In genomic region chr10:69064762-69065328, GRCh38 we compare ENCODE assay signal across 18 cellular contexts. TPM values are rescaled to one million over a fixed set of nuclear protein-coding genes. Genes with fewer than 3 reads are reported as not detected.
DNase-seq lines count a peak whose midpoint lies in the region; FAIRE-seq and TF ChIP-seq lines count a peak whose summit lies in the region.
"Had no signal": no experiment of that assay in that cellular context is flagged by ENCODE, and none has a peak within 500 bp of the region (broad histone marks: within the 10 kb centered on the region; RNA-seq: fewer than 3 reads in every experiment).

No MANE protein-coding gene starts in this region.

- TF ChIP-seq EP300 in H1 (IDR thresholded peaks at IDR 0.05; ENCODE audit: borderline replicate concordance in 1 of 2, low read depth in 2 of 2, low read length in 2 of 2) = no peak

- H3K9ac ChIP-seq in H1 (replicated peaks in 1 of 4; ENCODE audit: extremely low read depth in 1 of 4, low read depth in 3 of 4, low read length in 3 of 4) (no peak overlapping the region), skeletal muscle satellite cell (ENCODE audit: low read depth, low read length) (no peak overlapping the region), MM.1S (ENCODE audit: low read length) (no peak overlapping the region)

- H3K23me2 ChIP-seq in H1 (ENCODE audit: low read depth, low read length) = no peaks in the 10 kb centered on the region

- H3K56ac ChIP-seq in H1 (replicated peaks; ENCODE audit: insufficient read length, low read depth, low read length) = no peak overlapping the region

- BruUV-seq in OCI-LY7 (replicated peaks; lab: Mats Ljungman, UMichigan) = no TSS peak

- 79% methylated on average over 6 of the region's 6 CpGs; no CpG with 5 or more reads in 1 of the 2 experiments for WGBS in H1 (ENCODE audit: extremely low coverage in 1 of 2, insufficient coverage in 1 of 2, insufficient read length in 1 of 2, insufficient replicate concordance in 2 of 2, low coverage in 1 of 2, low lambda C conversion rate in 2 of 2, missing lambda C conversion rate in 1 of 2), 2 experiments

- no peak overlapping the region for H2AK5ac ChIP-seq in H1 (ENCODE audit: low read depth, low read length)

- H3K36me3 ChIP-seq in H1 (ENCODE audit: control insufficient read depth in 2 of 4, insufficient read depth in 4 of 4, low read length in 3 of 4) (no peaks in the 10 kb centered on the region), skeletal muscle satellite cell (ENCODE audit: insufficient read depth, low read length) (no peaks in the 10 kb centered on the region), OCI-LY7 (ENCODE audit: insufficient read depth, low read length) (no peaks in the 10 kb centered on the region), MM.1S (replicated peaks; ENCODE audit: insufficient read depth, low read length) (no peaks in the 10 kb centered on the region)

- intact Hi-C loops in OCI-LY7 (cut with micrococcal nuclease; ENCODE audit: unreplicated experiment) = no loop called here

- H3K79me1 ChIP-seq in H1 (ENCODE audit: low read depth, low read length) = no peaks in the 10 kb centered on the region

- H3K79me2 ChIP-seq in H1 (ENCODE audit: control insufficient read depth in 1 of 2, insufficient read depth in 2 of 2, low read length in 2 of 2) (no peaks in the 10 kb centered on the region), OCI-LY7 (ENCODE audit: insufficient read depth, low read depth, low read length) (no peaks in the 10 kb centered on the region), MM.1S (ENCODE audit: low read length) (no peaks in the 10 kb centered on the region)

- H3K4me1 Mint-ChIP-seq in type B pancreatic cell (ENCODE audit: unreplicated experiment) = peaks cover 5% of the 10 kb centered on the region

- H2AFZ ChIP-seq in H1 (ENCODE audit: low read length) (no peak overlapping the region), OCI-LY7 (ENCODE audit: low read length) (no peak overlapping the region), MM.1S (ENCODE audit: low read length) (no peak overlapping the region)

- no peak overlapping the region for H3K4me3 Mint-ChIP-seq in type B pancreatic cell
- H3K4me3 Mint-ChIP-seq: naive B cell had no signal

- H3K18ac ChIP-seq in H1 (ENCODE audit: extremely low read depth, low read length) = no peak overlapping the region

- no peaks in the 10 kb centered on the region for H3K9me2 ChIP-seq in OCI-LY7 (ENCODE audit: insufficient read depth, low read length)
- no peaks in the 10 kb centered on the region for H3K9me2 ChIP-seq in MM.1S (replicated peaks; ENCODE audit: insufficient read depth, low read length)

- peak overlapping the region; percentile 41 for H3K4ac ChIP-seq in H1 (replicated peaks; ENCODE audit: insufficient read length, low read depth, low read length)

- H3F3A ChIP-seq in MM.1S (ENCODE audit: insufficient read depth, low read length) = no peaks in the 10 kb centered on the region

- H4K20me1 ChIP-seq in H1 (replicated peaks in 1 of 2; ENCODE audit: control insufficient read depth in 1 of 2, insufficient read depth in 2 of 2, low read length in 2 of 2) (no peaks in the 10 kb centered on the region), OCI-LY7 (ENCODE audit: insufficient read depth, low read length) (no peaks in the 10 kb centered on the region), MM.1S (ENCODE audit: insufficient read depth, low read length) (no peaks in the 10 kb centered on the region)

- H2BK15ac ChIP-seq in H1 (ENCODE audit: low read length) = no peak overlapping the region

- TF ChIP-seq CTCF in GM12865 (IDR thresholded peaks at IDR 0.05; ENCODE audit: insufficient read depth, low read depth, low read length, missing control alignments) = peak; percentile 11
- no peak for TF ChIP-seq CTCF in NB4 (IDR thresholded peaks at IDR 0.05; ENCODE audit: low read depth, low read length)
- peak; percentile 8 to 29 (median 28); a peak in 3 of 4 replicates for TF ChIP-seq CTCF in H1 (IDR thresholded peaks at IDR 0.05; ENCODE audit: control extremely low read depth in 1 of 3, insufficient read depth in 1 of 3, low read depth in 1 of 3, low read length in 3 of 3)
- TF ChIP-seq CTCF in type B pancreatic cell (conservative IDR thresholded peaks at IDR 0.05) = no peak
- no peak for TF ChIP-seq CTCF in OCI-LY7 (conservative IDR thresholded peaks at IDR 0.05; ENCODE audit: low read length)
- no peak for TF ChIP-seq CTCF in MM.1S (IDR thresholded peaks at IDR 0.05; ENCODE audit: low read length)

- H3K4me1 ChIP-seq in H1 (replicated peaks in 1 of 4; ENCODE audit: control insufficient read depth in 3 of 4, insufficient read depth in 4 of 4, low read length in 3 of 4) = peaks cover 0 to 5% (median 2%) of the 10 kb centered on the region in 4 experiments; a peak in 5 of 7 replicates
- H3K4me1 ChIP-seq in skeletal muscle satellite cell (ENCODE audit: control insufficient read depth, insufficient read depth, low read length) = peaks cover 52% of the 10 kb centered on the region
- H3K4me1 ChIP-seq in OCI-LY7 (ENCODE audit: insufficient read depth, low read length, poor library complexity, severe bottlenecking) = no peaks in the 10 kb centered on the region
- peaks cover 11% of the 10 kb centered on the region; the same call in 1 of the 2 replicates for H3K4me1 ChIP-seq in MM.1S (ENCODE audit: low read length)

- H3K36me3 Mint-ChIP-seq in type B pancreatic cell = no peaks in the 10 kb centered on the region
- H3K36me3 Mint-ChIP-seq: CD4-positive, alpha-beta memory T cell; naive B cell had no signal

- H3K27me3 ChIP-seq in H1 (replicated peaks in 1 of 4; ENCODE audit: control insufficient read depth in 3 of 4, extremely low read depth in 1 of 4, insufficient read depth in 3 of 4, low read length in 3 of 4) (no peaks in the 10 kb centered on the region), skeletal muscle satellite cell (ENCODE audit: control insufficient read depth, insufficient read depth, low read length) (no peaks in the 10 kb centered on the region), MM.1S (replicated peaks; ENCODE audit: insufficient read depth, low read length) (no peaks in the 10 kb centered on the region)

- CTCF ChIA-PET in H1 (lab: Charles Lee; ENCODE audit: partially characterized antibody) (interaction anchor here (0.6 to 2.8 kb wide), 19 partner anchors 9 to 89 kb away, joined by 3 to 16 read pairs (median 5); no protein-coding TSS in a partner anchor), OCI-LY7 (lab: Charles Lee; ENCODE audit: unreplicated experiment) (interaction anchor here (0.5 kb wide), 1 partner anchor 385 kb away, joined by 5 read pairs; no protein-coding TSS in a partner anchor)

- H3K27me3 Mint-ChIP-seq in type B pancreatic cell = peaks cover 8% of the 10 kb centered on the region
- H3K27me3 Mint-ChIP-seq: CD4-positive, alpha-beta memory T cell had no signal

- H4K8ac ChIP-seq in H1 (ENCODE audit: extremely low read depth, insufficient read depth, low read length) = no peak overlapping the region

- DNase-seq in GM12865 (ENCODE audit: low read depth) = no peak
- DNase-seq in NB4 (ENCODE audit: low read depth) = no peak
- no peak for DNase-seq in H1 (ENCODE audit: low read depth in 1 of 2, low spot score in 2 of 2)
- no peak for DNase-seq in type B pancreatic cell (ENCODE audit: extremely low spot score, unreplicated experiment)
- DNase-seq in OCI-LY7 (ENCODE audit: low spot score) = no peak
- DNase-seq in activated CD8-positive, alpha-beta memory T cell treated with anti-CD3 and anti-CD28 coated beads, Interleukin-2, amount 50 U/mL, for 4 hours = no peak
- no peak for DNase-seq in MM.1S
- DNase-seq: activated CD8-positive, alpha-beta memory T cell treated with anti-CD3 and anti-CD28 coated beads, Interleukin-2, amount 50 U/mL, for 48 hours; CD4-positive, alpha-beta memory T cell; effector CD4-positive, alpha-beta T cell; foreskin melanocyte; GDM1; naive B cell; NCI-H2171; stimulated activated CD4-positive, alpha-beta T cell treated with anti-CD3 and anti-CD28 coated beads, Interleukin-4, amount 100 ng/mL, for 4 hours had no signal

- H2BK20ac ChIP-seq in H1 (ENCODE audit: low read length) = no peak overlapping the region

- H3K27ac ChIP-seq in H1 (ENCODE audit: low read depth, low read length) (no peak overlapping the region), OCI-LY7 (ENCODE audit: low read depth, low read length, poor library complexity, severe bottlenecking) (no peak overlapping the region), MM.1S (ENCODE audit: low read length) (no peak overlapping the region)

- FAIRE-seq in H1 (lab: Jason Lieb, UNC) = no peak
- FAIRE-seq: islet of Langerhans had no signal

- H3K27ac Mint-ChIP-seq in type B pancreatic cell = no peak overlapping the region
- H3K27ac Mint-ChIP-seq: naive B cell had no signal

- no peak overlapping the region for H2BK5ac ChIP-seq in H1 (ENCODE audit: low read depth, low read length)

- H3K14ac ChIP-seq in H1 (ENCODE audit: insufficient read length) = no peak overlapping the region

- H2BK12ac ChIP-seq in H1 (ENCODE audit: low read depth, low read length) = no peak overlapping the region

- H3K4me2 ChIP-seq in H1 (ENCODE audit: insufficient read depth in 1 of 2, low read depth in 2 of 2, low read length in 2 of 2) = no peak overlapping the region
- peak overlapping the region; percentile 39 for H3K4me2 ChIP-seq in skeletal muscle satellite cell (ENCODE audit: low read length)
- no peak overlapping the region for H3K4me2 ChIP-seq in OCI-LY7 (ENCODE audit: low read length)
- H3K4me2 ChIP-seq in MM.1S (ENCODE audit: low read depth, low read length) = no peak overlapping the region

- POLR2A ChIA-PET in H1 (lab: Charles Lee; ENCODE audit: partially characterized antibody) = interaction anchor here (1.1 kb wide), 1 partner anchor 13 kb away, joined by 3 read pairs; no protein-coding TSS in a partner anchor
- POLR2A ChIA-PET in OCI-LY7 (lab: Charles Lee) = interaction anchor here (0.6 to 1.1 kb wide), 2 partner anchors 15 to 21 kb away, joined by 3 to 4 read pairs; no protein-coding TSS in a partner anchor

- peak in 1 of 2 experiments; percentile 19; a peak in 1 of 4 replicates for TF ChIP-seq RAD21 in H1 (IDR thresholded peaks at IDR 0.05 in 1 of 2, conservative IDR thresholded peaks at IDR 0.05 in 1 of 2; ENCODE audit: low read depth in 2 of 2, low read length in 2 of 2)

- H4K5ac ChIP-seq in H1 (ENCODE audit: insufficient read length, low read depth, low read length) = no peak overlapping the region

- no peaks in the 10 kb centered on the region for H3K9me3 Mint-ChIP-seq in type B pancreatic cell
- H3K9me3 Mint-ChIP-seq: CD4-positive, alpha-beta memory T cell; naive B cell had no signal

- TF ChIP-seq POLR2A in NB4 (IDR thresholded peaks at IDR 0.05; ENCODE audit: extremely low read depth, insufficient read length) = no peak
- TF ChIP-seq POLR2A in H1 (IDR thresholded peaks at IDR 0.05; ENCODE audit: control extremely low read depth in 1 of 2, low read depth in 2 of 2, low read length in 2 of 2) = no peak

- H3K23ac ChIP-seq in H1 (ENCODE audit: insufficient read length) = no peak overlapping the region

- H3K4me3 ChIP-seq in GM12865 (ENCODE audit: low read depth, low read length) (no peak overlapping the region), NB4 (ENCODE audit: low read depth, low read length) (peak overlapping the region; percentile 8), H1 (ENCODE audit: extremely low read depth in 1 of 4, insufficient read depth in 2 of 4, low read depth in 3 of 4, low read length in 4 of 4) (no peak overlapping the region), skeletal muscle satellite cell (ENCODE audit: low read length) (no peak overlapping the region), OCI-LY7 (ENCODE audit: low read depth, low read length, poor library complexity, severe bottlenecking) (no peak overlapping the region), MM.1S (ENCODE audit: low read length) (no peak overlapping the region)

- H3K9me3 ChIP-seq in H1 (ENCODE audit: insufficient read depth in 2 of 2, low read depth in 1 of 2, low read length in 1 of 2) = no peaks in the 10 kb centered on the region
- H3K9me3 ChIP-seq in skeletal muscle satellite cell (replicated peaks; ENCODE audit: low read length) = no peaks in the 10 kb centered on the region
- H3K9me3 ChIP-seq in OCI-LY7 (ENCODE audit: low read length) = no peaks in the 10 kb centered on the region
- no peaks in the 10 kb centered on the region for H3K9me3 ChIP-seq in MM.1S (replicated peaks; ENCODE audit: insufficient read depth, low read length)

- no peak overlapping the region for H2BK120ac ChIP-seq in H1 (replicated peaks; ENCODE audit: low read depth, low read length)

- no peak overlapping the region for H4K91ac ChIP-seq in H1 (replicated peaks; ENCODE audit: insufficient read length, low read length)

RNA-seq across cellular contexts. Expression of gene SRGN, which starts 23.1 kb away (rescaled TPM):
- not detected in 2 replicates for total RNA-seq in H1 (2021; fragmentation: NEBNext Ultra II Directional; extraction: Animal tissue kit (Norgen Biotek cat#: 25700))
- 0.06 TPM in 1 of 2 replicates, not detected in the other for polyA plus RNA-seq in H1 (2011; rRNA removed)
- polyA plus RNA-seq in H1 (2011; cell fraction: cytosol; rRNA removed) = 0.10 TPM
- polyA plus RNA-seq in H1 (2011; cell fraction: nucleus; rRNA removed) = not detected
- 0.18 TPM in 1 of 4 replicates, not detected in the others for polyA plus RNA-seq in H1 (2012, experiment 1 of 2)
- polyA plus RNA-seq in H1 (2012, experiment 2 of 2) = not detected
- polyA plus RNA-seq in H1 (2013, experiment 1 of 2) = not detected
- polyA plus RNA-seq in H1 (2013, experiment 2 of 2) = 0.04 TPM
- not detected in 2 replicates for polyA minus RNA-seq in H1 (2011; rRNA and poly(A)+ RNA removed)
- not detected for polyA minus RNA-seq in H1 (2011; cell fraction: cytosol; rRNA and poly(A)+ RNA removed)
- polyA minus RNA-seq in H1 (2011; cell fraction: nucleus; rRNA and poly(A)+ RNA removed) = not detected
- total RNA-seq in skeletal muscle satellite cell (2012; rRNA removed) = 183 and 286 TPM in 2 replicates
- total RNA-seq in type B pancreatic cell (ENCODE audit: low replicate concordance) = not detected in 2 replicates
- total RNA-seq in OCI-LY7 (2014; rRNA removed; shearing (Covaris generic)) = 15.1 and 16.3 TPM in 2 replicates
- total RNA-seq in OCI-LY7 (2022) = 5.8 and 9.1 TPM in 2 replicates
- total RNA-seq: HT-29 had no signal

RNA-seq across cellular contexts. Expression of gene VPS26A, which starts 59.1 kb away (rescaled TPM):
- 44.8 and 49.6 TPM in 2 replicates for total RNA-seq in H1 (2021; fragmentation: NEBNext Ultra II Directional; extraction: Animal tissue kit (Norgen Biotek cat#: 25700))
- 3.9 and 10.7 TPM in 2 replicates for polyA plus RNA-seq in H1 (2011; rRNA removed)
- polyA plus RNA-seq in H1 (2011; cell fraction: cytosol; rRNA removed) = 11.8 TPM
- 1.4 TPM for polyA plus RNA-seq in H1 (2011; cell fraction: nucleus; rRNA removed)
- polyA plus RNA-seq in H1 (2012, experiment 1 of 2) = 14.0 to 34.0 TPM (median 16.1 TPM) in 4 replicates
- polyA plus RNA-seq in H1 (2012, experiment 2 of 2) = 4.1 TPM
- polyA plus RNA-seq in H1 (2013, experiment 1 of 2) = 27.0 TPM
- polyA plus RNA-seq in H1 (2013, experiment 2 of 2) = 27.4 TPM
- polyA minus RNA-seq in H1 (2011; rRNA and poly(A)+ RNA removed) = 6.6 and 7.0 TPM in 2 replicates
- polyA minus RNA-seq in H1 (2011; cell fraction: cytosol; rRNA and poly(A)+ RNA removed) = 6.5 TPM
- polyA minus RNA-seq in H1 (2011; cell fraction: nucleus; rRNA and poly(A)+ RNA removed) = 6.1 TPM
- total RNA-seq in skeletal muscle satellite cell (2012; rRNA removed) = 19.0 and 32.7 TPM in 2 replicates
- total RNA-seq in type B pancreatic cell (ENCODE audit: low replicate concordance) (56.0 and 57.6 TPM in 2 replicates), OCI-LY7 (2022) (33.6 and 41.7 TPM in 2 replicates)
- 9.9 and 10.0 TPM in 2 replicates for total RNA-seq in OCI-LY7 (2014; rRNA removed; shearing (Covaris generic))

Comparison
In these comparisons a context has a peak if more than half of its experiments do, and no peak if none do; other contexts are left out.
1. CTCF ChIP-seq: peak in GM12865 (single experiment) and H1 (3 of 3); none in NB4 (single experiment), type B pancreatic cell (single experiment), OCI-LY7 (single experiment) and MM.1S (single experiment).